ENCODE assay signal across 32 cellular contexts in genomic region chr2:129329574-129329973, GRCh38.
"Had no signal": no experiment of that assay in that cellular context is flagged by ENCODE, and none has a peak within 500 bp of the region (broad histone marks: within the 10 kb centered on the region; RNA-seq: fewer than 3 reads in every experiment).

No MANE protein-coding gene starts in this region.

- H3K36me3 ChIP-seq: breast epithelium, cardiac muscle cell, colonic mucosa, esophagus squamous epithelium, gastroesophageal sphincter, heart right ventricle had no signal

- H3K9me3 Mint-ChIP-seq: activated CD8-positive, alpha-beta T cell treated with anti-CD3 and anti-CD28 coated beads for 36 hours had no signal

- DNase-seq: activated CD4-positive, alpha-beta T cell treated with anti-CD3 and anti-CD28 coated beads for 4 hours; activated CD4-positive, alpha-beta T cell treated with anti-CD3 and anti-CD28 coated beads, Interleukin-2, amount 10 ng/mL, durations not matched to agents 7 days and 5 days; activated CD4-positive, alpha-beta T cell treated with anti-CD3 and anti-CD28 coated beads, Interleukin-2, amount 50 U/mL, for 48 hours; activated CD4-positive, CD25-positive, alpha-beta regulatory T cell; activated CD4-positive, CD25-positive, alpha-beta regulatory T cell treated with anti-CD3 and anti-CD28 coated beads, Interleukin-2, amount 50 U/mL, for 72 hours; activated CD8-positive, alpha-beta memory T cell treated with anti-CD3 and anti-CD28 coated beads for 24 hours; activated CD8-positive, alpha-beta T cell treated with anti-CD3 and anti-CD28 coated beads for 36 hours; activated effector memory CD4-positive, alpha-beta T cell treated with Interleukin-2 at 50 U/mL for 16 hours; activated gamma-delta T cell treated with Interleukin-2 at 50 U/mL for 16 hours; activated naive CD4-positive, alpha-beta T cell treated with anti-CD3 and anti-CD28 coated beads, Interleukin-2, amount 50 U/mL, for 16 hours; activated naive CD4-positive, alpha-beta T cell treated with Interleukin-2 at 50 U/mL for 16 hours; activated T-cell treated with anti-CD3 and anti-CD28 coated beads, Interleukin-2, amount 50 U/mL, for 4 hours; amniotic stem cell; anterior cingulate cortex; central memory CD4-positive, alpha-beta T cell; cerebellar nuclear complex; colonic mucosa; effector CD8-positive, alpha-beta T cell; esophagus squamous epithelium; foreskin melanocyte; heart right ventricle; T-helper 2 cell had no signal

- ATAC-seq: activated CD8-positive, alpha-beta T cell treated with anti-CD3 and anti-CD28 coated beads for 36 hours; activated T-cell treated with anti-CD3 and anti-CD28 coated beads, Interleukin-2, amount 50 U/mL, for 4 hours; activated T-helper 17 cell treated with anti-CD3 and anti-CD28 coated beads, Interleukin-2, amount 50 U/mL, for 72 hours; gastroesophageal sphincter; heart right ventricle had no signal

- H3K27ac Mint-ChIP-seq: activated CD4-positive, alpha-beta T cell treated with anti-CD3 and anti-CD28 coated beads, Interleukin-2, amount 10 ng/mL, durations not matched to agents 7 days and 5 days; activated CD8-positive, alpha-beta T cell treated with anti-CD3 and anti-CD28 coated beads for 36 hours; activated naive CD8-positive, alpha-beta T cell; activated T-helper 17 cell treated with anti-CD3 and anti-CD28 coated beads, Interleukin-2, amount 50 U/mL, for 72 hours had no signal

- H3K36me3 Mint-ChIP-seq: activated naive CD8-positive, alpha-beta T cell; brain had no signal

- H3K27me3 ChIP-seq: breast epithelium, cardiac muscle cell, colonic mucosa, esophagus squamous epithelium, gastroesophageal sphincter had no signal

- H3K4me3 ChIP-seq: breast epithelium, cardiac muscle cell, colonic mucosa, esophagus squamous epithelium, gastroesophageal sphincter, heart right ventricle had no signal

- H3K9me3 ChIP-seq: breast epithelium, colonic mucosa, esophagus squamous epithelium, gastroesophageal sphincter, heart right ventricle had no signal

- H3K4me1 ChIP-seq: breast epithelium, colonic mucosa, esophagus squamous epithelium, gastroesophageal sphincter had no signal

- FAIRE-seq: astrocyte, endometrium, endothelial cell of umbilical vein had no signal

- H3K27ac ChIP-seq: breast epithelium, cardiac muscle cell, colonic mucosa, epithelial cell of prostate, esophagus squamous epithelium, gastroesophageal sphincter, heart right ventricle had no signal

- H3K4me1 Mint-ChIP-seq: activated CD4-positive, alpha-beta T cell treated with anti-CD3 and anti-CD28 coated beads, Interleukin-2, amount 10 ng/mL, durations not matched to agents 7 days and 5 days; activated T-helper 17 cell treated with anti-CD3 and anti-CD28 coated beads, Interleukin-2, amount 50 U/mL, for 72 hours had no signal

- H3K4me3 Mint-ChIP-seq: activated CD4-positive, alpha-beta T cell treated with anti-CD3 and anti-CD28 coated beads, Interleukin-2, amount 10 ng/mL, durations not matched to agents 7 days and 5 days; activated CD8-positive, alpha-beta T cell treated with anti-CD3 and anti-CD28 coated beads for 36 hours; activated naive CD8-positive, alpha-beta T cell; activated T-cell treated with anti-CD3 and anti-CD28 coated beads, Interleukin-2, amount 50 U/mL, for 4 hours; activated T-helper 17 cell treated with anti-CD3 and anti-CD28 coated beads, Interleukin-2, amount 50 U/mL, for 72 hours; brain had no signal

- H3K27me3 Mint-ChIP-seq: activated CD4-positive, alpha-beta T cell treated with anti-CD3 and anti-CD28 coated beads, Interleukin-2, amount 10 ng/mL, durations not matched to agents 7 days and 5 days; activated CD8-positive, alpha-beta T cell treated with anti-CD3 and anti-CD28 coated beads for 36 hours; activated naive CD8-positive, alpha-beta T cell; activated T-helper 17 cell treated with anti-CD3 and anti-CD28 coated beads, Interleukin-2, amount 50 U/mL, for 72 hours; brain had no signal
